ENCODE assay signal across 32 cellular contexts in the genomic region with DNA sequence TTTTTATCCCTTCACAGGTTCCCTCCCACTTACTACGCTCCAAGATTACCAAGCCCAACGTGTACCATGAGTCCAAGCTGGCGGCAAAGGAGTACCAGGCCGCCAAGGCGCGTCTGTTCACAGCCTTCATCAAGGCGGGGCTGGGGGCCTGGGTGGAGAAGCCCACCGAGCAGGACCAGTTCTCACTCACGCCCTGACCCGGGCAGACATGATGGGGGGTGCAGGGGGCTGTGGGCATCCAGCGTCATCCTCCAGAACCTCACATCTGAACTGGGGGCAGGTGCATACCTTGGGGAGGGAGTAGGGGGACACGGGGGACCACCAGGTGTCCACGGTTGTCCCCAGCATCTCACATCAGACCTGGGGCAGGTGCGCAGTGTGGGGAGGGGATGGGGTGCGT.
"Had no signal": no experiment of that assay in that cellular context is flagged by ENCODE, and none has a peak within 500 bp of the region (broad histone marks: within the 10 kb centered on the region; RNA-seq: fewer than 3 reads in every experiment).

No MANE protein-coding gene starts in this region.

- H3K4me3 Mint-ChIP-seq: activated B cell treated with CpG ODN at 0.5 μM for 24 hours; activated CD4-positive, alpha-beta memory T cell treated with anti-CD3 and anti-CD28 coated beads for 36 hours; activated CD8-positive, alpha-beta T cell treated with anti-CD3 and anti-CD28 coated beads for 36 hours; activated naive CD4-positive, alpha-beta T cell treated with anti-CD3 and anti-CD28 coated beads for 36 hours; activated naive CD8-positive, alpha-beta T cell treated with anti-CD3 and anti-CD28 coated beads for 36 hours; activated T-cell treated with anti-CD3 and anti-CD28 coated beads, Interleukin-2, amount 50 U/mL, for 4 hours; activated T-cell treated with anti-CD3 and anti-CD28 coated beads, Interleukin-2, amount 50 U/mL, for 72 hours; activated T-helper 1 cell treated with anti-CD3 and anti-CD28 coated beads, Interleukin-12 subunit alpha, Interleukin-12 subunit beta, Interleukin-2, Interleukin-4 antibody, amounts not matched to agents 30 ng/mL and 10 ng/mL and 1 ng/mL, durations not matched to agents 14 hours and 24 hours and 36 hours; activated T-helper 17 cell treated with anti-CD3 and anti-CD28 coated beads, Interleukin-2, amount 50 U/mL, for 72 hours; T-helper 1 cell treated with Interleukin-12 subunit alpha and Interleukin-12 subunit beta and Interleukin-4 antibody, amounts not matched to agents 30 μg/mL and 1 μg/mL, for 36 hours; T-helper 2 cell treated with Interferon-gamma antibody and Interleukin-4, amounts not matched to agents 5 μg/mL and 100 μg/mL, for 36 hours had no signal

- H3K27ac Mint-ChIP-seq: activated B cell treated with CpG ODN at 0.5 μM for 24 hours; activated CD4-positive, alpha-beta memory T cell treated with anti-CD3 and anti-CD28 coated beads for 36 hours; activated CD8-positive, alpha-beta T cell treated with anti-CD3 and anti-CD28 coated beads for 36 hours; activated naive CD4-positive, alpha-beta T cell treated with anti-CD3 and anti-CD28 coated beads, Interleukin-2, amount 50 U/mL, for 72 hours; activated naive CD8-positive, alpha-beta T cell treated with anti-CD3 and anti-CD28 coated beads for 36 hours; activated T-cell treated with anti-CD3 and anti-CD28 coated beads, Interleukin-2, amount 50 U/mL, for 72 hours; activated T-helper 1 cell treated with anti-CD3 and anti-CD28 coated beads, Interleukin-12 subunit alpha, Interleukin-12 subunit beta, Interleukin-2, Interleukin-4 antibody, amounts not matched to agents 30 ng/mL and 10 ng/mL and 1 ng/mL, durations not matched to agents 14 hours and 24 hours and 36 hours; activated T-helper 17 cell treated with anti-CD3 and anti-CD28 coated beads, Interleukin-2, amount 50 U/mL, for 72 hours; T-helper 1 cell treated with Interleukin-12 subunit alpha and Interleukin-12 subunit beta and Interleukin-4 antibody, amounts not matched to agents 30 μg/mL and 1 μg/mL, for 36 hours; T-helper 2 cell treated with Interferon-gamma antibody and Interleukin-4, amounts not matched to agents 5 μg/mL and 100 μg/mL, for 36 hours had no signal

- ATAC-seq: activated CD8-positive, alpha-beta T cell treated with anti-CD3 and anti-CD28 coated beads for 36 hours; activated naive CD4-positive, alpha-beta T cell treated with anti-CD3 and anti-CD28 coated beads, Interleukin-2, amount 50 U/mL, for 72 hours; activated T-cell treated with anti-CD3 and anti-CD28 coated beads, Interleukin-2, amount 50 U/mL, for 4 hours; activated T-cell treated with anti-CD3 and anti-CD28 coated beads, Interleukin-2, amount 50 U/mL, for 72 hours; activated T-helper 17 cell treated with anti-CD3 and anti-CD28 coated beads, Interleukin-2, amount 50 U/mL, for 72 hours; body of pancreas had no signal

- DNase-seq: activated B cell treated with CpG ODN at 0.5 μM for 24 hours; activated CD4-positive, alpha-beta memory T cell treated with anti-CD3 and anti-CD28 coated beads for 36 hours; activated CD4-positive, alpha-beta T cell treated with anti-CD3 and anti-CD28 coated beads for 4 hours; activated CD4-positive, alpha-beta T cell treated with anti-CD3 and anti-CD28 coated beads, Interleukin-2, amount 50 U/mL, for 1 hour; activated CD4-positive, alpha-beta T cell treated with anti-CD3 and anti-CD28 coated beads, Interleukin-2, amount 50 U/mL, for 4 hours; activated CD4-positive, CD25-positive, alpha-beta regulatory T cell treated with anti-CD3 and anti-CD28 coated beads, Interleukin-2, amount 50 U/mL, for 72 hours; activated CD8-positive, alpha-beta memory T cell treated with anti-CD3 and anti-CD28 coated beads, Interleukin-2, amount 50 U/mL, for 4 hours; activated CD8-positive, alpha-beta T cell treated with anti-CD3 and anti-CD28 coated beads for 36 hours; activated effector memory CD4-positive, alpha-beta T cell treated with anti-CD3 and anti-CD28 coated beads, Interleukin-2, amount 50 U/mL, for 16 hours; activated gamma-delta T cell treated with Interleukin-2 at 50 U/mL for 16 hours; activated naive CD4-positive, alpha-beta T cell; activated naive CD4-positive, alpha-beta T cell treated with anti-CD3 and anti-CD28 coated beads for 36 hours; activated naive CD4-positive, alpha-beta T cell treated with anti-CD3 and anti-CD28 coated beads, Interleukin-2, amount 50 U/mL, for 16 hours; activated naive CD8-positive, alpha-beta T cell treated with anti-CD3 and anti-CD28 coated beads for 36 hours; activated T-cell treated with anti-CD3 and anti-CD28 coated beads for 4 hours; activated T-cell treated with anti-CD3 and anti-CD28 coated beads, Interleukin-2, amount 50 U/mL, for 1 hour; activated T-cell treated with anti-CD3 and anti-CD28 coated beads, Interleukin-2, amount 50 U/mL, for 4 hours; activated T-cell treated with anti-CD3 and anti-CD28 coated beads, Interleukin-2, amount 50 U/mL, for 72 hours; adrenal gland; amniotic stem cell; aorta; body of pancreas; brain microvascular endothelial cell; central memory CD4-positive, alpha-beta T cell; T-helper 1 cell; T-helper 2 cell; T-helper 9 cell had no signal

- H3K27me3 Mint-ChIP-seq: activated B cell treated with CpG ODN at 0.5 μM for 24 hours; activated CD8-positive, alpha-beta T cell treated with anti-CD3 and anti-CD28 coated beads for 36 hours; activated naive CD8-positive, alpha-beta T cell treated with anti-CD3 and anti-CD28 coated beads for 36 hours; activated T-helper 17 cell treated with anti-CD3 and anti-CD28 coated beads, Interleukin-2, amount 50 U/mL, for 72 hours had no signal
